ENCODE assay signal across 1 cellular context in genomic region chr10:78304091-78305045, GRCh38.
TF ChIP-seq lines count a peak whose summit lies in the region.

No MANE protein-coding gene starts in this region.

TF ChIP-seq in GM23338, 12 proteins besides CTCF, POLR2A, EP300 and RAD21 (continued from another document):
- TF ChIP-seq ZNF462 (CRISPR knock-in tag; IDR thresholded peaks at IDR 0.05) = no peak
- no peak for TF ChIP-seq EZH2 (IDR thresholded peaks at IDR 0.05; ENCODE audit: low read depth, unreplicated experiment)
- TF ChIP-seq CREB1 (CRISPR knock-in tag; IDR thresholded peaks at IDR 0.05; ENCODE audit: low read depth) = no peak
TF ChIP-seq in GM23338: peak in this region for 0.
